ENCODE assay signal across 18 cellular contexts in genomic region chr2:239443102-239443620, GRCh38.
"Had no signal": no experiment of that assay in that cellular context is flagged by ENCODE, and none has a peak within 500 bp of the region (broad histone marks: within the 10 kb centered on the region; RNA-seq: fewer than 3 reads in every experiment).

No MANE protein-coding gene starts in this region.

- ATAC-seq: effector memory CD8-positive, alpha-beta T cell; gastroesophageal sphincter; left colon; stimulated activated naive CD8-positive, alpha-beta T cell treated with anti-CD3 and anti-CD28 coated beads, Interleukin-15, Interleukin-2, amounts not matched to agents 100 U/mL and 50 U/mL, for 24 hours; WTC11 had no signal

- H3K27me3 ChIP-seq: ovary, right atrium auricular region, tibial nerve had no signal

- H3K4me1 ChIP-seq: psoas muscle had no signal

- DNase-seq: activated CD4-positive, alpha-beta T cell treated with anti-CD3 and anti-CD28 coated beads, Interleukin-2, amount 50 U/mL, for 48 hours; activated gamma-delta T cell treated with Interleukin-2 at 50 U/mL for 16 hours; activated T-cell treated with anti-CD3 and anti-CD28 coated beads for 4 hours; aorta; brain microvascular endothelial cell; central memory CD4-positive, alpha-beta T cell; effector memory CD8-positive, alpha-beta T cell; left colon; mesenchymal stem cell; ovary; psoas muscle; stimulated activated CD4-positive, alpha-beta T cell treated with anti-CD3 and anti-CD28 coated beads, Interleukin-4, amount 100 ng/mL, for 24 hours; stimulated activated naive CD8-positive, alpha-beta T cell treated with anti-CD3 and anti-CD28 coated beads, Interleukin-15, Interleukin-2, amounts not matched to agents 100 U/mL and 50 U/mL, for 24 hours; T-helper 9 cell had no signal

- H3K9me3 ChIP-seq: gastroesophageal sphincter, ovary, psoas muscle, right atrium auricular region, tibial nerve had no signal

- H3K36me3 ChIP-seq: brain microvascular endothelial cell, gastroesophageal sphincter, ovary, right atrium auricular region, tibial nerve had no signal

- H3K4me3 ChIP-seq: gastroesophageal sphincter, ovary, psoas muscle, right atrium auricular region, tibial nerve had no signal

- H3K27ac ChIP-seq: brain microvascular endothelial cell, gastroesophageal sphincter, ovary, psoas muscle, right atrium auricular region had no signal
